ENCODE assay signal across 24 cellular contexts in the genomic region with DNA sequence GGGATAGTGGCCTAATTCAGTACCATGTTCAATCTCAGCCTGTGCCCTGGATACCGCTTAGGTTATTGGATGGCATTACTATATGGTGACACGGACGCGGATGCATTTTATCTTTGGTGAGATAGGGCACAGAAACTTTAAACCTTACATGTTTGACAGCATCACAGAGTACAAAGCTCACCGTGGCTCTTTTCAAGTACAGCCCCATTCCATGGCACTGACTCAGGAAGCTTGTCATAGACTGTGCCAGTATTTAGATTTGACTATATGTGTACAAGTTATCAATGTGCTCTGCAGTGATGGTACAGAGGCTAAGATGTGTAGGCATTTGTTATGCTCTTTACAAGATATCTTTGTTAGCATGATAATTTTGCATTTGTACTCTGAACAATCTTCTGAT.
"Had no signal": no experiment of that assay in that cellular context is flagged by ENCODE, and none has a peak within 500 bp of the region (broad histone marks: within the 10 kb centered on the region; RNA-seq: fewer than 3 reads in every experiment).

No MANE protein-coding gene starts in this region.

- H3K36me3 ChIP-seq: ascending aorta, SJSA1 had no signal

- H3K4me2 ChIP-seq: PC-9 had no signal

- ATAC-seq: activated CD8-positive, alpha-beta T cell treated with anti-CD3 and anti-CD28 coated beads, Interleukin-2, amount 10 ng/mL, durations not matched to agents 7 days and 5 days; body of pancreas; SK-N-SH treated with all-trans-retinoic acid at 6 μM for 48 hours; WTC11 had no signal

- H3K27ac ChIP-seq: ascending aorta, body of pancreas, PC-9, SJSA1 had no signal

- H3K9me3 ChIP-seq: ascending aorta, body of pancreas, SJSA1 had no signal

- H3K4me3 Mint-ChIP-seq: activated CD8-positive, alpha-beta T cell treated with anti-CD3 and anti-CD28 coated beads, Interleukin-2, amount 10 ng/mL, durations not matched to agents 7 days and 5 days; activated naive CD4-positive, alpha-beta T cell treated with anti-CD3 and anti-CD28 coated beads, Interleukin-2, amount 50 U/mL, for 24 hours; WTC11 had no signal

- H3K27me3 Mint-ChIP-seq: activated naive CD4-positive, alpha-beta T cell treated with anti-CD3 and anti-CD28 coated beads, Interleukin-2, amount 50 U/mL, for 24 hours had no signal

- DNase-seq: activated CD4-positive, alpha-beta T cell treated with anti-CD3 and anti-CD28 coated beads for 48 hours; activated CD4-positive, alpha-beta T cell treated with anti-CD3 and anti-CD28 coated beads, Interleukin-2, amount 50 U/mL, for 4 hours; activated CD4-positive, CD25-positive, alpha-beta regulatory T cell treated with anti-CD3 and anti-CD28 coated beads, Interleukin-2, amount 50 U/mL, for 72 hours; activated CD8-positive, alpha-beta memory T cell treated with anti-CD3 and anti-CD28 coated beads, Interleukin-2, amount 50 U/mL, for 48 hours; activated CD8-positive, alpha-beta T cell treated with anti-CD3 and anti-CD28 coated beads, Interleukin-2, amount 10 ng/mL, durations not matched to agents 7 days and 5 days; activated T-cell treated with anti-CD3 and anti-CD28 coated beads, Interleukin-2, amount 50 U/mL, for 1 hour; body of pancreas; cerebellar nuclear complex; Karpas-422; MM.1S; NCI-H1105; NCI-H1436; NCI-H1694 treated with DMSO at 0.1 percent for 48 hours; NCI-H2081; NCI-H510A treated with DMSO at 0.1 percent for 48 hours; PC-9; RPMI8226; SHP77; SW 1271 had no signal

- H3K4me1 Mint-ChIP-seq: activated naive CD4-positive, alpha-beta T cell treated with anti-CD3 and anti-CD28 coated beads, Interleukin-2, amount 50 U/mL, for 24 hours had no signal

- H3K4me1 ChIP-seq: ascending aorta, body of pancreas, SJSA1 had no signal

- H3K27ac Mint-ChIP-seq: activated CD8-positive, alpha-beta T cell treated with anti-CD3 and anti-CD28 coated beads, Interleukin-2, amount 10 ng/mL, durations not matched to agents 7 days and 5 days; activated naive CD4-positive, alpha-beta T cell treated with anti-CD3 and anti-CD28 coated beads, Interleukin-2, amount 50 U/mL, for 24 hours; WTC11 had no signal

- H3K4me3 ChIP-seq: ascending aorta, body of pancreas, PC-9, SJSA1 had no signal

- H3K27me3 ChIP-seq: ascending aorta, body of pancreas, SJSA1 had no signal

- H3K9me3 Mint-ChIP-seq: activated naive CD4-positive, alpha-beta T cell treated with anti-CD3 and anti-CD28 coated beads, Interleukin-2, amount 50 U/mL, for 24 hours; WTC11 had no signal

- H2AFZ ChIP-seq: PC-9 had no signal

- H3K36me3 Mint-ChIP-seq: activated naive CD4-positive, alpha-beta T cell treated with anti-CD3 and anti-CD28 coated beads, Interleukin-2, amount 50 U/mL, for 24 hours; WTC11 had no signal
